6 cellular contexts compared by ENCODE assay signal in the genomic region with DNA sequence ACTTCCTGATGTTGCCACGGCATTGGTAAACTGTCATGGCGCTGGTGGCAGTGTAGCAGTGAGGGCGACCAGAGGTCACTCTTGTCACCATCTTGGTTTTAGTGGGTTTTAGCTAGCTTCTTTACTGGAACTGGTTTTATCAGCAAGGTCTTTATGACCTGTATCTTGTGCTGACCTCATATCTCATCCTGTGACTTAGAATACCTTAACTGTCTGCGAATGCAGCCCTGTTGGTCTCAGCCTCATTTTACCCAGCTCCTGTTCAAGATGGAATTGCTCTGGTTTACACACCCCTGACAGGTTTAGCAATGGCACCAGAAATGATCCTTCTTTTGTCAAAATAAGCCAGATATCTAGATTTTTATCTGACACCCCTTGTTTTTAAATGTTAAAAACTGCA.
"Had no signal": no experiment of that assay in that cellular context is flagged by ENCODE, and none has a peak within 500 bp of the region (broad histone marks: within the 10 kb centered on the region; RNA-seq: fewer than 3 reads in every experiment).

No MANE protein-coding gene starts in this region.

- FAIRE-seq: HepG2 had no signal

- H2AFZ ChIP-seq: GM23338 had no signal

- H3K36me3 Mint-ChIP-seq: IgD-negative memory B cell had no signal

- H3K4me3 ChIP-seq: GM23338, HAP-1 had no signal

- H3K27ac Mint-ChIP-seq: IgD-negative memory B cell had no signal

- DNase-seq: H7, KG1 had no signal

- H3K36me3 ChIP-seq: HAP-1 had no signal

- H3K4me3 Mint-ChIP-seq: GM23338, IgD-negative memory B cell had no signal

- H3K9me3 ChIP-seq: HAP-1 had no signal

- H3K4me2 ChIP-seq: GM23338 had no signal

- ATAC-seq: GM23338, HepG2 had no signal
